In genomic region chr14:58488550-58488949, GRCh38 we compare ENCODE assay signal across 10 cellular contexts.
DNase-seq lines count a peak whose midpoint lies in the region; ATAC-seq, FAIRE-seq and TF ChIP-seq lines count a peak whose summit lies in the region.
"Had no signal": no experiment of that assay in that cellular context is flagged by ENCODE, and none has a peak within 500 bp of the region (broad histone marks: within the 10 kb centered on the region; RNA-seq: fewer than 3 reads in every experiment).

No MANE protein-coding gene starts in this region.

- POLR2A ChIA-PET in A673 (lab: Charles Lee; ENCODE audit: low non-redundant PET) (no interaction called here), GM10248 (lab: Yijun Ruan, JAX) (no interaction called here)

- TF ChIP-seq CTCF in A673 (conservative IDR thresholded peaks at IDR 0.05; ENCODE audit: low read depth, low read length) (no peak), NB4 (IDR thresholded peaks at IDR 0.05; ENCODE audit: low read depth, low read length) (no peak), GM10248 (IDR thresholded peaks at IDR 0.05; ENCODE audit: control extremely low read depth, extremely low read depth, low read depth, missing control alignments) (no peak), left ventricle myocardium inferior (IDR thresholded peaks at IDR 0.05; ENCODE audit: borderline replicate concordance) (no peak)

- peak; percentile 31 for FAIRE-seq in GM12891 (lab: Jason Lieb, UNC)

- intact Hi-C loops in A673 (cut with micrococcal nuclease; ENCODE audit: unreplicated experiment) (no loop called here), left ventricle myocardium inferior (cut with micrococcal nuclease) (no loop called here)

- TF ChIP-seq POLR2A in GM12891 (IDR thresholded peaks at IDR 0.05; ENCODE audit: low read depth, low read length) (no peak), NB4 (IDR thresholded peaks at IDR 0.05; ENCODE audit: extremely low read depth, insufficient read length) (no peak)

- H3K36me3 ChIP-seq in A673 (ENCODE audit: insufficient read depth, low read length, poor library complexity, severe bottlenecking) = peaks cover 30% of the 10 kb centered on the region
- H3K36me3 ChIP-seq in left ventricle myocardium inferior = peaks cover 67% of the 10 kb centered on the region

- H3K4me1 ChIP-seq in A673 (ENCODE audit: insufficient read depth, low read length, poor library complexity, severe bottlenecking) (no peaks in the 10 kb centered on the region), left ventricle myocardium inferior (no peaks in the 10 kb centered on the region)

- CTCF ChIA-PET in A673 (lab: Charles Lee) (no interaction called here), GM10248 (lab: Yijun Ruan, JAX) (interaction anchor here (1.0 to 2.4 kb wide), 3 partner anchors 12 to 21 kb away, joined by 3 to 21 read pairs (median 4); no protein-coding TSS in a partner anchor)

- ATAC-seq in GM18858 (IDR thresholded peaks at IDR 0.05; ENCODE audit: unreplicated experiment) = no peak

- H3K27me3 ChIP-seq in A673 (replicated peaks; ENCODE audit: insufficient read depth, low read depth, low read length, poor library complexity) (no peaks in the 10 kb centered on the region), left ventricle myocardium inferior (ENCODE audit: low read depth) (no peaks in the 10 kb centered on the region)

- no peak overlapping the region for H3K4me3 ChIP-seq in A673 (ENCODE audit: low read depth, low read length, poor library complexity, severe bottlenecking)
- H3K4me3 ChIP-seq in NB4 (ENCODE audit: low read depth, low read length) = no peak overlapping the region
- no peak overlapping the region for H3K4me3 ChIP-seq in left ventricle myocardium inferior

- peak; percentile 6 for DNase-seq in A673 (ENCODE audit: low spot score)
- no peak for DNase-seq in GM12891 (ENCODE audit: insufficient read length, low spot score)
- DNase-seq in NB4 (ENCODE audit: low read depth) = peak; percentile 7
- DNase-seq in dermis blood vessel endothelial cell = peak; percentile 65
- no peak for DNase-seq in GM10248 (ENCODE audit: extremely low spot score)
- no peak for DNase-seq in NCI-H187 treated with DMSO at 0.1 percent for 48 hours (lab: John Stamatoyannopoulos, UW)
- DNase-seq in left ventricle myocardium inferior = no peak
- DNase-seq: NCI-H1105 treated with DMSO at 0.1 percent for 48 hours; stimulated activated CD4-positive, alpha-beta T cell treated with anti-CD3 and anti-CD28 coated beads, Interleukin-2, amount 100 ng/mL, for 48 hours had no signal

- H3K27ac ChIP-seq in A673 (ENCODE audit: low read depth, low read length, poor library complexity, severe bottlenecking) (no peak overlapping the region), left ventricle myocardium inferior (replicated peaks) (no peak overlapping the region)

- no TSS peak for BruUV-seq in A673 (replicated peaks; lab: Mats Ljungman, UMichigan)

- no peaks in the 10 kb centered on the region for H3K9me3 ChIP-seq in A673 (ENCODE audit: low read depth, low read length, poor library complexity, severe bottlenecking)
- H3K9me3 ChIP-seq in left ventricle myocardium inferior (replicated peaks) = no peaks in the 10 kb centered on the region

TF ChIP-seq in GM12891, 5 proteins besides CTCF, POLR2A, EP300 and RAD21:
- TF ChIP-seq TAF1 (IDR thresholded peaks at IDR 0.05; ENCODE audit: low read depth, low read length) (no peak), SPI1 (IDR thresholded peaks at IDR 0.05; ENCODE audit: low read depth, low read length) (peak; percentile 33; the same call in 1 of the 2 replicates)
TF ChIP-seq in GM12891: peak in this region for 1.

Comparison
In these comparisons a context has a peak if more than half of its experiments do, and no peak if none do; other contexts are left out.
1. DNase-seq: peak in A673 (single experiment), NB4 (single experiment) and dermis blood vessel endothelial cell (single experiment); none in GM12891 (single experiment), GM10248 (single experiment), NCI-H187 treated with DMSO at 0.1 percent for 48 hours (single experiment) and left ventricle myocardium inferior (single experiment).